In the genomic region with DNA sequence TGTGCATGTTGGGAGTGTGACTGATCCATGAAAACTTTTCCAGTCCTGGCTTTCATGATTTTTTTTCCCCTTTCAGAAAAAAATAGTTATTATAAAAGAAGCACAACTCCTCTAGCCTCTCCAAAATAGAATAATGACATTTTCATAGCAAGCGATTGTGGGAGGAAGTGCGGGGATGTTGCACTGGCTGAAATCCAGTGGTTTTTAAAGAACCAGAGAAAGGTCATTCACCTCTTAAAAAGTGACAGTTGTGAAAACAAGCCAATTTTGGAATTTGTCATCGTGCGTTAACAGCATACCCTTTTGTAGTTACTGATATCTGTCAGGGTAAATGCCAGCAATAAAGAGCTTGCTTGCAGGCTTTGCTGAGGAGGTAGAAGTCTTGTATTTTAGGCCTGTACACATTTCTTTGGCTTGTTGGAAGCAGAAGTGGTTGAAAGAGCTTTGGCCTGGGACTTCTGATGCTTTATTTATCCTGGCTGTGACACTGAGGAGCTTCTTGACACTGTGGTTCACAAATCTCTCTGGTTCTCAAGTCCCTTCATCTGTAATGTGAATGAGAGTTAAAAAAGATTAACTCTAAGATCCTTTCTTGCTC, we compare ENCODE assay signal across 14 cellular contexts.
"Had no signal": no experiment of that assay in that cellular context is flagged by ENCODE, and none has a peak within 500 bp of the region (broad histone marks: within the 10 kb centered on the region; RNA-seq: fewer than 3 reads in every experiment).

No MANE protein-coding gene starts in this region.

- H3K27me3 ChIP-seq: brain microvascular endothelial cell, hepatocyte, tibial artery, uterus had no signal

- H3K4me1 ChIP-seq: psoas muscle had no signal

- H3K36me3 ChIP-seq: brain microvascular endothelial cell, tibial artery, uterus had no signal

- H3K36me3 Mint-ChIP-seq: activated naive CD8-positive, alpha-beta T cell treated with anti-CD3 and anti-CD28 coated beads, Interleukin-2, amount 10 ng/mL, durations not matched to agents 7 days and 5 days; stimulated activated memory B cell treated with anti-CD40 and anti-IgM and Interleukin-4, amounts not matched to agents 10 μg/mL and 1 μg/mL and 100 μg/mL, for 72 hours had no signal

- H3K9me3 ChIP-seq: psoas muscle, tibial artery, uterus had no signal

- H3K4me3 Mint-ChIP-seq: activated CD4-positive, alpha-beta T cell treated with anti-CD3 and anti-CD28 coated beads, Interleukin-2, amount 10 ng/mL, durations not matched to agents 7 days and 5 days; activated naive CD8-positive, alpha-beta T cell treated with anti-CD3 and anti-CD28 coated beads, Interleukin-2, amount 10 ng/mL, durations not matched to agents 7 days and 5 days; stimulated activated memory B cell treated with anti-CD40 and anti-IgM and Interleukin-4, amounts not matched to agents 10 μg/mL and 1 μg/mL and 100 μg/mL, for 72 hours had no signal

- H3K9me3 Mint-ChIP-seq: activated CD4-positive, alpha-beta T cell treated with anti-CD3 and anti-CD28 coated beads, Interleukin-2, amount 10 ng/mL, durations not matched to agents 7 days and 5 days; activated naive CD8-positive, alpha-beta T cell treated with anti-CD3 and anti-CD28 coated beads, Interleukin-2, amount 10 ng/mL, durations not matched to agents 7 days and 5 days; stimulated activated memory B cell treated with anti-CD40 and anti-IgM and Interleukin-4, amounts not matched to agents 10 μg/mL and 1 μg/mL and 100 μg/mL, for 72 hours had no signal

- ATAC-seq: psoas muscle; stimulated activated memory B cell treated with anti-CD40 and anti-IgM and Interleukin-4, amounts not matched to agents 10 μg/mL and 1 μg/mL and 100 μg/mL, for 72 hours had no signal

- H3K4me1 Mint-ChIP-seq: activated CD4-positive, alpha-beta T cell treated with anti-CD3 and anti-CD28 coated beads, Interleukin-2, amount 10 ng/mL, durations not matched to agents 7 days and 5 days; activated naive CD8-positive, alpha-beta T cell treated with anti-CD3 and anti-CD28 coated beads, Interleukin-2, amount 10 ng/mL, durations not matched to agents 7 days and 5 days; stimulated activated memory B cell treated with anti-CD40 and anti-IgM and Interleukin-4, amounts not matched to agents 10 μg/mL and 1 μg/mL and 100 μg/mL, for 72 hours had no signal

- H3K4me2 ChIP-seq: hepatocyte had no signal

- H3K4me3 ChIP-seq: hepatocyte, psoas muscle, tibial artery, uterus had no signal

- DNase-seq: activated CD4-positive, alpha-beta T cell treated with anti-CD3 and anti-CD28 coated beads, Interleukin-2, amount 10 ng/mL, durations not matched to agents 7 days and 5 days; activated CD4-positive, CD25-positive, alpha-beta regulatory T cell; activated CD8-positive, alpha-beta memory T cell treated with anti-CD3 and anti-CD28 coated beads, Interleukin-2, amount 50 U/mL, for 48 hours; activated naive CD8-positive, alpha-beta T cell treated with anti-CD3 and anti-CD28 coated beads, Interleukin-2, amount 10 ng/mL, durations not matched to agents 7 days and 5 days; brain microvascular endothelial cell; dermis blood vessel endothelial cell; erythroblast; islet precursor cell; psoas muscle; stimulated activated CD4-positive, alpha-beta T cell treated with anti-CD3 and anti-CD28 coated beads, Interleukin-12 subunit alpha, Interleukin-12 subunit beta, amount 100 ng/mL, for 4 hours; tibial artery; uterus had no signal

- H3K27ac Mint-ChIP-seq: activated CD4-positive, alpha-beta T cell treated with anti-CD3 and anti-CD28 coated beads, Interleukin-2, amount 10 ng/mL, durations not matched to agents 7 days and 5 days; activated naive CD8-positive, alpha-beta T cell treated with anti-CD3 and anti-CD28 coated beads, Interleukin-2, amount 10 ng/mL, durations not matched to agents 7 days and 5 days; stimulated activated memory B cell treated with anti-CD40 and anti-IgM and Interleukin-4, amounts not matched to agents 10 μg/mL and 1 μg/mL and 100 μg/mL, for 72 hours had no signal

- H3K27ac ChIP-seq: brain microvascular endothelial cell, hepatocyte, psoas muscle had no signal

- H3K79me2 ChIP-seq: hepatocyte had no signal

- H2AFZ ChIP-seq: hepatocyte had no signal

- H3K27me3 Mint-ChIP-seq: stimulated activated memory B cell treated with anti-CD40 and anti-IgM and Interleukin-4, amounts not matched to agents 10 μg/mL and 1 μg/mL and 100 μg/mL, for 72 hours had no signal
